Comparison of ENCODE assay signal across 2 cellular contexts in the genomic region with DNA sequence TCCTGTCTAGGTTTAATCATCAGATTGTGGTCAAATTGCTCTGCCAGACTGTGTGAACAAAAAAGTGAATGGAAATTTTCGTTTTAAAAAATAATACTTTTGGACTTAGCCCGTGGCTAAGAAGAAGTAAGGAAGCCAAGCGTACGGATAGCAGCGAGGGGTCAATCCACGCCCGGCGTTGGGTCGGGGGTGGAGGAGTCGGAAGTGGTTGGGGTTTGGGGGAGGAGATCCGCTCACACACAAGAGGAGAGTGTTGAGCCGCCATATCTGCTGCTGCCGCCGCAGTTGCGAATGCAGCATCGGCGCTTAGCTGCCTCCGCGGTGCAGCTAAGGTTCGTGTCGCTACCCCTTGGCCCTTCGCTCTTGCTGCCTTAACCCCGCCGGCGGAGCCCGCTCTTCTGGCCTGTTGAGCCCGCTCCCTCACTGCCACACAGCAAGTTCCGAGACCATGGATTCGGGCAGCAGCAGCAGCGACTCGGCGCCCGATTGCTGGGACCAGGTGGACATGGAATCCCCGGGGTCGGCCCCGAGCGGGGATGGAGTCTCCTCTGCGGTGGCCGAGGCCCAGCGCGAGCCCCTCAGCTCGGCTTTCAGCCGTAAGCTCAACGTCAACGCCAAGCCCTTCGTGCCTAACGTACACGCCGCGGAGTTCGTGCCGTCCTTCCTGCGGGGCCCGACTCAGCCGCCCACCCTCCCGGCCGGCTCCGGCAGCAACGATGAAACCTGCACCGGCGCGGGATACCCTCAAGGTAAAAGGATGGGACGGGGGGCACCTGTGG.
TF ChIP-seq lines count a peak whose summit lies in the region.

Gene GSPT2, plus strand, starts transcription at position 264 of the 779 bp plus-strand sequence. Its CDS starts 185 bp downstream, at position 449.

TF ChIP-seq in liver, 16 proteins besides CTCF, POLR2A, EP300 and RAD21:
- TF ChIP-seq ZBTB33 (IDR thresholded peaks at IDR 0.05): peak; percentile 66
- TF ChIP-seq TAF1 (conservative IDR thresholded peaks at IDR 0.05): no peak
- no peak for TF ChIP-seq FOXA2 (IDR thresholded peaks at IDR 0.05)
- no peak for TF ChIP-seq FOXA1 (IDR thresholded peaks at IDR 0.05)
- TF ChIP-seq NR2F2 (IDR thresholded peaks at IDR 0.05): no peak
- peak; percentile 15 for TF ChIP-seq RXRA (IDR thresholded peaks at IDR 0.05)
- TF ChIP-seq, protein P1, sequence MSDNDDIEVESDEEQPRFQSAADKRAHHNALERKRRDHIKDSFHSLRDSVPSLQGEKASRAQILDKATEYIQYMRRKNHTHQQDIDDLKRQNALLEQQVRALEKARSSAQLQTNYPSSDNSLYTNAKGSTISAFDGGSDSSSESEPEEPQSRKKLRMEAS (IDR thresholded peaks at IDR 0.05): peak; percentile 58
- no peak for TF ChIP-seq JUND (IDR thresholded peaks at IDR 0.05)
- TF ChIP-seq SP1 (IDR thresholded peaks at IDR 0.05): no peak
- peak; percentile 93 for TF ChIP-seq YY1 (IDR thresholded peaks at IDR 0.05)
- TF ChIP-seq HNF4A (conservative IDR thresholded peaks at IDR 0.05): peak; percentile 30 to 33
- no peak for TF ChIP-seq ATF3 (IDR thresholded peaks at IDR 0.05)
- TF ChIP-seq HNF4G (IDR thresholded peaks at IDR 0.05): no peak
- peak; percentile 45 to 86 for TF ChIP-seq GABPA (IDR thresholded peaks at IDR 0.05 in 1 of 2, conservative IDR thresholded peaks at IDR 0.05 in 1 of 2)
- TF ChIP-seq, protein P2, sequence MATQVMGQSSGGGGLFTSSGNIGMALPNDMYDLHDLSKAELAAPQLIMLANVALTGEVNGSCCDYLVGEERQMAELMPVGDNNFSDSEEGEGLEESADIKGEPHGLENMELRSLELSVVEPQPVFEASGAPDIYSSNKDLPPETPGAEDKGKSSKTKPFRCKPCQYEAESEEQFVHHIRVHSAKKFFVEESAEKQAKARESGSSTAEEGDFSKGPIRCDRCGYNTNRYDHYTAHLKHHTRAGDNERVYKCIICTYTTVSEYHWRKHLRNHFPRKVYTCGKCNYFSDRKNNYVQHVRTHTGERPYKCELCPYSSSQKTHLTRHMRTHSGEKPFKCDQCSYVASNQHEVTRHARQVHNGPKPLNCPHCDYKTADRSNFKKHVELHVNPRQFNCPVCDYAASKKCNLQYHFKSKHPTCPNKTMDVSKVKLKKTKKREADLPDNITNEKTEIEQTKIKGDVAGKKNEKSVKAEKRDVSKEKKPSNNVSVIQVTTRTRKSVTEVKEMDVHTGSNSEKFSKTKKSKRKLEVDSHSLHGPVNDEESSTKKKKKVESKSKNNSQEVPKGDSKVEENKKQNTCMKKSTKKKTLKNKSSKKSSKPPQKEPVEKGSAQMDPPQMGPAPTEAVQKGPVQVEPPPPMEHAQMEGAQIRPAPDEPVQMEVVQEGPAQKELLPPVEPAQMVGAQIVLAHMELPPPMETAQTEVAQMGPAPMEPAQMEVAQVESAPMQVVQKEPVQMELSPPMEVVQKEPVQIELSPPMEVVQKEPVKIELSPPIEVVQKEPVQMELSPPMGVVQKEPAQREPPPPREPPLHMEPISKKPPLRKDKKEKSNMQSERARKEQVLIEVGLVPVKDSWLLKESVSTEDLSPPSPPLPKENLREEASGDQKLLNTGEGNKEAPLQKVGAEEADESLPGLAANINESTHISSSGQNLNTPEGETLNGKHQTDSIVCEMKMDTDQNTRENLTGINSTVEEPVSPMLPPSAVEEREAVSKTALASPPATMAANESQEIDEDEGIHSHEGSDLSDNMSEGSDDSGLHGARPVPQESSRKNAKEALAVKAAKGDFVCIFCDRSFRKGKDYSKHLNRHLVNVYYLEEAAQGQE (IDR thresholded peaks at IDR 0.05): no peak
- peak in 1 of 2 donors; percentile 19 for TF ChIP-seq EGR1 (IDR thresholded peaks at IDR 0.05; ENCODE audit: low read depth in 2 of 2)

TF ChIP-seq in HepG2, 621 proteins besides CTCF, POLR2A, EP300 and RAD21 (continued from another document):
- no peak for TF ChIP-seq HNF4G (IDR thresholded peaks at IDR 0.05; ENCODE audit: borderline replicate concordance, low read depth, low read length)
- TF ChIP-seq HNF4G (CRISPR knock-in tag; IDR thresholded peaks at IDR 0.05; ENCODE audit: borderline replicate concordance, low read depth): no peak
- TF ChIP-seq GATAD1 (CRISPR knock-in tag; IDR thresholded peaks at IDR 0.05): no peak
- TF ChIP-seq ZIK1 (CRISPR knock-in tag; IDR thresholded peaks at IDR 0.05; ENCODE audit: borderline replicate concordance, low read depth): no peak
- no peak for TF ChIP-seq GATAD2A (CRISPR knock-in tag; IDR thresholded peaks at IDR 0.05)
- TF ChIP-seq IKZF1 (IDR thresholded peaks at IDR 0.05): no peak
- TF ChIP-seq RBM22 (optimal IDR thresholded peaks at IDR 0.05; ENCODE audit: low read length): no peak
- no peak for TF ChIP-seq CENPT (CRISPR knock-in tag; IDR thresholded peaks at IDR 0.05; ENCODE audit: low read depth)
- no peak for TF ChIP-seq GTF2F1 (IDR thresholded peaks at IDR 0.05; ENCODE audit: low read length)
- TF ChIP-seq, protein P3, sequence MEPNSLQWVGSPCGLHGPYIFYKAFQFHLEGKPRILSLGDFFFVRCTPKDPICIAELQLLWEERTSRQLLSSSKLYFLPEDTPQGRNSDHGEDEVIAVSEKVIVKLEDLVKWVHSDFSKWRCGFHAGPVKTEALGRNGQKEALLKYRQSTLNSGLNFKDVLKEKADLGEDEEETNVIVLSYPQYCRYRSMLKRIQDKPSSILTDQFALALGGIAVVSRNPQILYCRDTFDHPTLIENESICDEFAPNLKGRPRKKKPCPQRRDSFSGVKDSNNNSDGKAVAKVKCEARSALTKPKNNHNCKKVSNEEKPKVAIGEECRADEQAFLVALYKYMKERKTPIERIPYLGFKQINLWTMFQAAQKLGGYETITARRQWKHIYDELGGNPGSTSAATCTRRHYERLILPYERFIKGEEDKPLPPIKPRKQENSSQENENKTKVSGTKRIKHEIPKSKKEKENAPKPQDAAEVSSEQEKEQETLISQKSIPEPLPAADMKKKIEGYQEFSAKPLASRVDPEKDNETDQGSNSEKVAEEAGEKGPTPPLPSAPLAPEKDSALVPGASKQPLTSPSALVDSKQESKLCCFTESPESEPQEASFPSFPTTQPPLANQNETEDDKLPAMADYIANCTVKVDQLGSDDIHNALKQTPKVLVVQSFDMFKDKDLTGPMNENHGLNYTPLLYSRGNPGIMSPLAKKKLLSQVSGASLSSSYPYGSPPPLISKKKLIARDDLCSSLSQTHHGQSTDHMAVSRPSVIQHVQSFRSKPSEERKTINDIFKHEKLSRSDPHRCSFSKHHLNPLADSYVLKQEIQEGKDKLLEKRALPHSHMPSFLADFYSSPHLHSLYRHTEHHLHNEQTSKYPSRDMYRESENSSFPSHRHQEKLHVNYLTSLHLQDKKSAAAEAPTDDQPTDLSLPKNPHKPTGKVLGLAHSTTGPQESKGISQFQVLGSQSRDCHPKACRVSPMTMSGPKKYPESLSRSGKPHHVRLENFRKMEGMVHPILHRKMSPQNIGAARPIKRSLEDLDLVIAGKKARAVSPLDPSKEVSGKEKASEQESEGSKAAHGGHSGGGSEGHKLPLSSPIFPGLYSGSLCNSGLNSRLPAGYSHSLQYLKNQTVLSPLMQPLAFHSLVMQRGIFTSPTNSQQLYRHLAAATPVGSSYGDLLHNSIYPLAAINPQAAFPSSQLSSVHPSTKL (CRISPR knock-in tag; IDR thresholded peaks at IDR 0.05): no peak
- TF ChIP-seq ZNF460 (CRISPR knock-in tag; IDR thresholded peaks at IDR 0.05; ENCODE audit: borderline replicate concordance): no peak
- no peak for TF ChIP-seq SIN3B (IDR thresholded peaks at IDR 0.05; ENCODE audit: low read length)
